Comparison of ENCODE assay signal across 1 cellular context in the genomic region with DNA sequence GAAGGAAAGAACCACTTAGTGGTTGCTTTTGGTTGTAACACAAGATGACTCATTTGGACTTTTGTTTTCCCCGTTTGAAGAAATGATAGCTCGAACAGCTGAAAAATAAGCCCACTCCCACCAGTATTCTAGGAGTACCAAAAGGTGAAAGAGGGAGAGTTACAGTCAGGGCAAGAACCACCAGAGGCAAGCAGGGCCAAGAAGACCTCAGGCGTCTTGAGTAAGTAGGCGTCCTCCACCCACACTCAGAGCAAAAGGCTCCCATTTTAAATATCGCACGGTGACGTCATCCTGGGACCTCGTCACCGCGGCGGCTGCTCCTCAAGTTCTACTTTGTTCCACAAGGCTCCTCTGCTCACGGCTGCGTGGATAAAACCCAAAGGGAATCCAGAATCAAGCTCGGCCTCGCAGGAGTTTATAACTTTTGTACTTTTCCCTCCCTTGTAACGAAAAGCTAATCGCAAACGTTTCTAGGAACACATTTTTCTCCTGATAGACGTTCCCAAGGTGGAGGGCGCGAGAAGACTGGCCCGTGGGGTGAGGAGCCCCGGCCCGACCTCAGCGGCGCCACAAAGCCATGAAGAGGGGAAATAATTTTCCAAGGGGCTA.
TF ChIP-seq lines count a peak whose summit lies in the region.

No MANE protein-coding gene starts in this region.

TF ChIP-seq in HepG2, 621 proteins besides CTCF, POLR2A, EP300 and RAD21 (continued from another document):
- TF ChIP-seq SALL1 (CRISPR knock-in tag; IDR thresholded peaks at IDR 0.05) (peak; percentile 24; the same call in 1 of the 2 replicates), CREM (IDR thresholded peaks at IDR 0.05) (peak; percentile 81), CREM (CRISPR knock-in tag; IDR thresholded peaks at IDR 0.05) (no peak), SATB2 (CRISPR knock-in tag; IDR thresholded peaks at IDR 0.05) (no peak), PAF1 (CRISPR knock-in tag; IDR thresholded peaks at IDR 0.05) (no peak), SOX5 (CRISPR knock-in tag; IDR thresholded peaks at IDR 0.05; ENCODE audit: borderline replicate concordance) (0 out of 2 replicates have a peak, but pooled peaks have one; percentile 9), ZMYM3 (CRISPR knock-in tag; IDR thresholded peaks at IDR 0.05) (no peak), ZMAT3 (CRISPR knock-in tag; conservative IDR thresholded peaks at IDR 0.05) (peak; percentile 3; the same call in 1 of the 2 replicates), GATAD2A (CRISPR knock-in tag; IDR thresholded peaks at IDR 0.05) (0 out of 2 replicates have a peak, but pooled peaks have one; percentile 20), MZF1 (CRISPR knock-in tag; IDR thresholded peaks at IDR 0.05; ENCODE audit: borderline replicate concordance) (no peak), MXD4 (CRISPR knock-in tag; IDR thresholded peaks at IDR 0.05) (no peak), HOXA3 (CRISPR knock-in tag; IDR thresholded peaks at IDR 0.05) (peak; percentile 85), ZNF138 (CRISPR knock-in tag; IDR thresholded peaks at IDR 0.05; ENCODE audit: low read depth) (no peak), ZNF510 (CRISPR knock-in tag; IDR thresholded peaks at IDR 0.05; ENCODE audit: low read depth) (no peak), SMAD3 (CRISPR knock-in tag; IDR thresholded peaks at IDR 0.05) (no peak), ATF1 (CRISPR knock-in tag; IDR thresholded peaks at IDR 0.05) (peak; percentile 76), FOSL1 (CRISPR knock-in tag; IDR thresholded peaks at IDR 0.05; ENCODE audit: borderline replicate concordance) (0 out of 2 replicates have a peak, but pooled peaks have one; percentile 44)
- TF ChIP-seq, protein P1, sequence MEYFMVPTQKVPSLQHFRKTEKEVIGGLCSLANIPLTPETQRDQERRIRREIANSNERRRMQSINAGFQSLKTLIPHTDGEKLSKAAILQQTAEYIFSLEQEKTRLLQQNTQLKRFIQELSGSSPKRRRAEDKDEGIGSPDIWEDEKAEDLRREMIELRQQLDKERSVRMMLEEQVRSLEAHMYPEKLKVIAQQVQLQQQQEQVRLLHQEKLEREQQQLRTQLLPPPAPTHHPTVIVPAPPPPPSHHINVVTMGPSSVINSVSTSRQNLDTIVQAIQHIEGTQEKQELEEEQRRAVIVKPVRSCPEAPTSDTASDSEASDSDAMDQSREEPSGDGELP (IDR thresholded peaks at IDR 0.05; ENCODE audit: borderline replicate concordance, low read depth): peak; percentile 70; the same call in 1 of the 2 replicates
- TF ChIP-seq, protein P2, sequence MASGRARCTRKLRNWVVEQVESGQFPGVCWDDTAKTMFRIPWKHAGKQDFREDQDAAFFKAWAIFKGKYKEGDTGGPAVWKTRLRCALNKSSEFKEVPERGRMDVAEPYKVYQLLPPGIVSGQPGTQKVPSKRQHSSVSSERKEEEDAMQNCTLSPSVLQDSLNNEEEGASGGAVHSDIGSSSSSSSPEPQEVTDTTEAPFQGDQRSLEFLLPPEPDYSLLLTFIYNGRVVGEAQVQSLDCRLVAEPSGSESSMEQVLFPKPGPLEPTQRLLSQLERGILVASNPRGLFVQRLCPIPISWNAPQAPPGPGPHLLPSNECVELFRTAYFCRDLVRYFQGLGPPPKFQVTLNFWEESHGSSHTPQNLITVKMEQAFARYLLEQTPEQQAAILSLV (CRISPR knock-in tag; IDR thresholded peaks at IDR 0.05; ENCODE audit: borderline replicate concordance): 0 out of 2 replicates have a peak, but pooled peaks have one; percentile 24
- TF ChIP-seq, protein P3, sequence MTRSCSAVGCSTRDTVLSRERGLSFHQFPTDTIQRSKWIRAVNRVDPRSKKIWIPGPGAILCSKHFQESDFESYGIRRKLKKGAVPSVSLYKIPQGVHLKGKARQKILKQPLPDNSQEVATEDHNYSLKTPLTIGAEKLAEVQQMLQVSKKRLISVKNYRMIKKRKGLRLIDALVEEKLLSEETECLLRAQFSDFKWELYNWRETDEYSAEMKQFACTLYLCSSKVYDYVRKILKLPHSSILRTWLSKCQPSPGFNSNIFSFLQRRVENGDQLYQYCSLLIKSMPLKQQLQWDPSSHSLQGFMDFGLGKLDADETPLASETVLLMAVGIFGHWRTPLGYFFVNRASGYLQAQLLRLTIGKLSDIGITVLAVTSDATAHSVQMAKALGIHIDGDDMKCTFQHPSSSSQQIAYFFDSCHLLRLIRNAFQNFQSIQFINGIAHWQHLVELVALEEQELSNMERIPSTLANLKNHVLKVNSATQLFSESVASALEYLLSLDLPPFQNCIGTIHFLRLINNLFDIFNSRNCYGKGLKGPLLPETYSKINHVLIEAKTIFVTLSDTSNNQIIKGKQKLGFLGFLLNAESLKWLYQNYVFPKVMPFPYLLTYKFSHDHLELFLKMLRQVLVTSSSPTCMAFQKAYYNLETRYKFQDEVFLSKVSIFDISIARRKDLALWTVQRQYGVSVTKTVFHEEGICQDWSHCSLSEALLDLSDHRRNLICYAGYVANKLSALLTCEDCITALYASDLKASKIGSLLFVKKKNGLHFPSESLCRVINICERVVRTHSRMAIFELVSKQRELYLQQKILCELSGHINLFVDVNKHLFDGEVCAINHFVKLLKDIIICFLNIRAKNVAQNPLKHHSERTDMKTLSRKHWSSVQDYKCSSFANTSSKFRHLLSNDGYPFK (CRISPR knock-in tag; IDR thresholded peaks at IDR 0.05; ENCODE audit: borderline replicate concordance): no peak
